Comparison of ENCODE assay signal across 8 cellular contexts in genomic region chr1:242523968-242524570, GRCh38. TPM values are rescaled to one million over a fixed set of nuclear protein-coding genes. Genes with fewer than 3 reads are reported as not detected.
DNase-seq lines count a peak whose midpoint lies in the region; ATAC-seq and TF ChIP-seq lines count a peak whose summit lies in the region.

No MANE protein-coding gene starts in this region.

- peaks cover 4% of the 10 kb centered on the region for H3K79me2 ChIP-seq in neural progenitor cell (ENCODE audit: low read depth)

- H3K4me1 ChIP-seq in cardiac muscle cell (ENCODE audit: low read depth): peaks cover 5% of the 10 kb centered on the region
- peaks cover 0 to 13% (median 0%) of the 10 kb centered on the region in 4 donors for H3K4me1 ChIP-seq in Peyer's patch
- peaks cover 7% of the 10 kb centered on the region for H3K4me1 ChIP-seq in neural progenitor cell

- H3K27ac Mint-ChIP-seq in neural progenitor cell: no peak overlapping the region

- H3K36me3 Mint-ChIP-seq in neural progenitor cell: no peaks in the 10 kb centered on the region

- H4K20me1 ChIP-seq in neural progenitor cell (ENCODE audit: low read depth): no peaks in the 10 kb centered on the region

- H3K9ac ChIP-seq in neural progenitor cell: no peak overlapping the region

- DNase-seq in cardiac muscle cell (ENCODE audit: low read depth in 1 of 2, low spot score in 1 of 2): peak; percentile 19 to 80
- DNase-seq in Right ventricle myocardium inferior (ENCODE audit: missing footprints): no peak
- DNase-seq in Peyer's patch: peak in 1 of 3 donors; percentile 51
- DNase-seq in neural progenitor cell (ENCODE audit: low spot score): peak; percentile 85

- intact Hi-C loops in Right ventricle myocardium inferior (cut with DNase I): no loop called here

- H3F3A ChIP-seq in neural progenitor cell (ENCODE audit: low read depth): peaks cover 22% of the 10 kb centered on the region

- H2AFZ ChIP-seq in neural progenitor cell (replicated peaks): peak overlapping the region; percentile 99

- TF ChIP-seq POLR2A in Peyer's patch (IDR thresholded peaks at IDR 0.05): no peak

- ATAC-seq in Right ventricle myocardium inferior (no peak), esophagus mucosa (peak; percentile 44), GM19035 (IDR thresholded peaks at IDR 0.05; ENCODE audit: unreplicated experiment) (no peak), HG02798 (IDR thresholded peaks at IDR 0.05; ENCODE audit: poor library complexity, unreplicated experiment) (no peak), GM21360 (IDR thresholded peaks at IDR 0.05; ENCODE audit: unreplicated experiment) (no peak)

- peaks cover 30% of the 10 kb centered on the region for H3K27me3 Mint-ChIP-seq in neural progenitor cell (ENCODE audit: insufficient read depth, low read depth)

- H3K36me3 ChIP-seq in cardiac muscle cell (no peaks in the 10 kb centered on the region), Peyer's patch (no peaks in the 10 kb centered on the region), neural progenitor cell (no peaks in the 10 kb centered on the region)

- peak overlapping the region; percentile 99 for H3K4me2 ChIP-seq in neural progenitor cell

- H3K27ac ChIP-seq in cardiac muscle cell: no peak overlapping the region
- H3K27ac ChIP-seq in Peyer's patch: no peak overlapping the region
- no peak overlapping the region for H3K27ac ChIP-seq in neural progenitor cell

- H3K4me1 Mint-ChIP-seq in neural progenitor cell: peaks cover 11% of the 10 kb centered on the region

- TF ChIP-seq CTCF in cardiac muscle cell (IDR thresholded peaks at IDR 0.05; ENCODE audit: low read depth, low read length): no peak
- TF ChIP-seq CTCF in Peyer's patch (IDR thresholded peaks at IDR 0.05): no peak
- no peak for TF ChIP-seq CTCF in neural progenitor cell (IDR thresholded peaks at IDR 0.05)

- H3K4me3 ChIP-seq in cardiac muscle cell (peak overlapping the region; percentile 51), Peyer's patch (peak overlapping the region; percentile 4 to 40 (median 35)), neural progenitor cell (peak overlapping the region; percentile 88)

- H3K4me3 Mint-ChIP-seq in neural progenitor cell: peak overlapping the region; percentile 84

- H3K27me3 ChIP-seq in cardiac muscle cell: peaks cover 84% of the 10 kb centered on the region
- peaks cover 0 to 20% of the 10 kb centered on the region in 2 donors for H3K27me3 ChIP-seq in Peyer's patch
- H3K27me3 ChIP-seq in neural progenitor cell: peaks cover 23% of the 10 kb centered on the region

- no peaks in the 10 kb centered on the region for H3K9me3 Mint-ChIP-seq in neural progenitor cell

- no peaks in the 10 kb centered on the region for H3K9me3 ChIP-seq in cardiac muscle cell (ENCODE audit: low read depth)
- no peaks in the 10 kb centered on the region for H3K9me3 ChIP-seq in Peyer's patch
- no peaks in the 10 kb centered on the region for H3K9me3 ChIP-seq in neural progenitor cell (ENCODE audit: low read depth)

RNA-seq across cellular contexts. Expression of gene PLD5, which starts 0.4 kb away (rescaled TPM):
- 0.03 and 0.18 TPM in 2 replicates for total RNA-seq in cardiac muscle cell
- polyA plus RNA-seq in cardiac muscle cell: 0.06 and 0.21 TPM in 2 replicates
- total RNA-seq in Right ventricle myocardium inferior: not detected
- under 1 TPM in 1 of 4 donors, not detected in 3; 0.67 TPM for total RNA-seq in Peyer's patch
- total RNA-seq in esophagus mucosa: not detected
- 1.7 and 1.8 TPM in 2 replicates for total RNA-seq in neural progenitor cell (ENCODE audit: low replicate concordance)

Comparison
In these comparisons a context has a peak if more than half of its experiments do, and no peak if none do; other contexts are left out.
1. H3K4me3 ChIP-seq: peak in every context shown above with its lines; median percentile 88 in neural progenitor cell; 51 in cardiac muscle cell; 35 in Peyer's patch.